9 cellular contexts compared by ENCODE assay signal in genomic region chr2:238024986-238025385, GRCh38. TPM values are rescaled to one million over a fixed set of nuclear protein-coding genes. Genes with fewer than 3 reads are reported as not detected.
DNase-seq lines count a peak whose midpoint lies in the region; ATAC-seq lines count a peak whose summit lies in the region.
"Had no signal": no experiment of that assay in that cellular context is flagged by ENCODE, and none has a peak within 500 bp of the region (broad histone marks: within the 10 kb centered on the region; RNA-seq: fewer than 3 reads in every experiment).

No MANE protein-coding gene starts in this region.

- H3K9me3 Mint-ChIP-seq in activated T-cell treated with anti-CD3 and anti-CD28 coated beads, Interleukin-2, amount 50 U/mL, for 4 hours, result no peaks in the 10 kb centered on the region

- peaks cover 30% of the 10 kb centered on the region for H3K36me3 Mint-ChIP-seq in activated T-cell treated with anti-CD3 and anti-CD28 coated beads, Interleukin-2, amount 50 U/mL, for 4 hours (ENCODE audit: insufficient read depth)

- intact Hi-C loops in posterior vena cava (cut with DNase I), result no loop called here

- ATAC-seq in activated T-cell treated with anti-CD3 and anti-CD28 coated beads, Interleukin-2, amount 50 U/mL, for 4 hours, result peak; percentile 99
- ATAC-seq in GM21423 (IDR thresholded peaks at IDR 0.05; ENCODE audit: unreplicated experiment), result no peak

- H3K27me3 Mint-ChIP-seq in activated T-cell treated with anti-CD3 and anti-CD28 coated beads, Interleukin-2, amount 50 U/mL, for 4 hours (ENCODE audit: low read depth), result no peaks in the 10 kb centered on the region

- peak; percentile 8 for DNase-seq in M059J (ENCODE audit: low read depth)
- DNase-seq in activated T-cell treated with anti-CD3 and anti-CD28 coated beads, Interleukin-2, amount 50 U/mL, for 4 hours, result no peak
- peak; percentile 51 for DNase-seq in glomerular visceral epithelial cell (ENCODE audit: extremely low spot score)
- peak; percentile 8 for DNase-seq in stimulated activated CD8-positive, alpha-beta memory T cell treated with anti-CD3 and anti-CD28 coated beads, Interleukin-4, amount 100 ng/mL, for 24 hours (ENCODE audit: low read depth)
- DNase-seq in 8988T, result no peak
- no peak for DNase-seq in posterior vena cava (ENCODE audit: low spot score)
- DNase-seq: amniotic stem cell, esophagus squamous epithelium had no signal

- no peak overlapping the region for H3K4me3 Mint-ChIP-seq in activated T-cell treated with anti-CD3 and anti-CD28 coated beads, Interleukin-2, amount 50 U/mL, for 4 hours

- peaks cover 7% of the 10 kb centered on the region for H3K4me1 Mint-ChIP-seq in activated T-cell treated with anti-CD3 and anti-CD28 coated beads, Interleukin-2, amount 50 U/mL, for 4 hours (ENCODE audit: low read depth)

RNA-seq across cellular contexts. Expression of gene SCLY, which starts 35.8 kb away (rescaled TPM):
- 8.7 and 10.5 TPM in 2 replicates for total RNA-seq in M059J (2014; rRNA removed; shearing (Covaris generic))
- total RNA-seq in activated T-cell treated with anti-CD3 and anti-CD28 coated beads, Interleukin-2, amount 50 U/mL, for 4 hours, result 10 to 100 TPM; 46.4 to 63.5 (median 60.1) TPM
- total RNA-seq in posterior vena cava, result 10 to 100 TPM in 1 of 2 donors, 1 to 10 TPM in 1; 8.6 to 11.5 TPM

RNA-seq across cellular contexts. Expression of gene UBE2F, which starts 58.2 kb away (rescaled TPM):
- 86.9 and 99.0 TPM in 2 replicates for total RNA-seq in M059J (2014; rRNA removed; shearing (Covaris generic))
- total RNA-seq in activated T-cell treated with anti-CD3 and anti-CD28 coated beads, Interleukin-2, amount 50 U/mL, for 4 hours, result 10 to 100 TPM; 64.2 to 66.2 (median 66.1) TPM
- 10 to 100 TPM; 49.5 to 49.9 TPM for total RNA-seq in posterior vena cava

Comparison
In these comparisons a context has a peak if more than half of its experiments do, and no peak if none do; other contexts are left out.
1. DNase-seq: peak in M059J (single experiment), glomerular visceral epithelial cell (single experiment) and stimulated activated CD8-positive, alpha-beta memory T cell treated with anti-CD3 and anti-CD28 coated beads, Interleukin-4, amount 100 ng/mL, for 24 hours (single experiment); none in activated T-cell treated with anti-CD3 and anti-CD28 coated beads, Interleukin-2, amount 50 U/mL, for 4 hours (single experiment), 8988T (single experiment) and posterior vena cava (single experiment).